25 cellular contexts compared by ENCODE assay signal in the genomic region with DNA sequence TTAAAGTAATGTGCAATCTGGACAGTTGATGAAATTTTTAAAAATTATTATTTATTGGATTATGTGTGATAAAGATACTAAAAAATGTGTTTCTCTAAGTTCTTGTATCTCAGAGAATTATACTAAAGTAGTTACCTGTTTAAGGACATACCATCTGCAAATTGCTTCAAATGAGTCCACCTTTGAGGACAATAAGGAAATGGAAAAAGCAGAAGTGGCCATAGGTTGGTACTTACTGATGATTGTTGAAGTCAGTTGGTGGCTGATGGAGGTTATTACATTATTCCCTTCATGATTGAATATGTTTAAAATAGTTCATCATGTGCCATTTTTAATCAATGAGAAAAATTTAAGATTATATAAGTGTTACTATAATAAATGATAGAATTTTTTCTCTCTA.
"Had no signal": no experiment of that assay in that cellular context is flagged by ENCODE, and none has a peak within 500 bp of the region (broad histone marks: within the 10 kb centered on the region; RNA-seq: fewer than 3 reads in every experiment).

No MANE protein-coding gene starts in this region.

- ATAC-seq: left colon; left lung; lower lobe of right lung; naive thymus-derived CD8-positive, alpha-beta T cell; pancreas; right cardiac atrium; sciatic nerve; stimulated activated naive B cell treated with anti-CD40 and anti-IgM and Interleukin-4, amounts not matched to agents 10 μg/mL and 1 μg/mL and 100 μg/mL, for 72 hours; upper lobe of right lung had no signal

- DNase-seq: hypothalamus; immature natural killer cell; kidney; left colon; left lung; lower lobe of right lung; mammary epithelial cell; mesenchymal stem cell; naive thymus-derived CD8-positive, alpha-beta T cell; nucleus accumbens; pancreas; posterior cingulate gyrus; retina; right cardiac atrium; stimulated activated CD4-positive, alpha-beta T cell treated with anti-CD3 and anti-CD28 coated beads, Interleukin-12 subunit alpha, Interleukin-12 subunit beta, amount 100 ng/mL, for 4 hours; stimulated activated CD4-positive, alpha-beta T cell treated with anti-CD3 and anti-CD28 coated beads, Interleukin-15, amount 100 ng/mL, for 24 hours; stimulated activated CD4-positive, alpha-beta T cell treated with anti-CD3 and anti-CD28 coated beads, Interleukin-2, amount 100 ng/mL, for 24 hours; stimulated activated CD4-positive, alpha-beta T cell treated with anti-CD3 and anti-CD28 coated beads, Interleukin-4, amount 100 ng/mL, for 1 hour; stimulated activated naive B cell treated with anti-CD40 and anti-IgM and Interleukin-4, amounts not matched to agents 10 μg/mL and 1 μg/mL and 100 μg/mL, for 72 hours; tibial artery; trophoblast cell; upper lobe of right lung had no signal

- FAIRE-seq: islet of Langerhans, kidney, pancreas, urothelium cell line had no signal
